In genomic region chr14:54942913-54943312, GRCh38 we compare ENCODE assay signal across 16 cellular contexts.
"Had no signal": no experiment of that assay in that cellular context is flagged by ENCODE, and none has a peak within 500 bp of the region (broad histone marks: within the 10 kb centered on the region; RNA-seq: fewer than 3 reads in every experiment).

No MANE protein-coding gene starts in this region.

- H3K9me3 Mint-ChIP-seq: activated naive CD4-positive, alpha-beta T cell treated with anti-CD3 and anti-CD28 coated beads, Interleukin-2, amount 50 U/mL, for 72 hours; activated T-cell treated with anti-CD3 and anti-CD28 coated beads, Interleukin-2, amount 50 U/mL, for 24 hours had no signal

- H3K9me3 ChIP-seq: body of pancreas, upper lobe of right lung had no signal

- ATAC-seq: activated CD4-positive, CD25-positive, alpha-beta regulatory T cell treated with anti-CD3 and anti-CD28 coated beads, Interleukin-2, amount 50 U/mL, for 24 hours; activated CD8-positive, alpha-beta memory T cell treated with anti-CD3 and anti-CD28 coated beads, Interleukin-2, amount 10 ng/mL, durations not matched to agents 7 days and 5 days; activated naive CD4-positive, alpha-beta T cell treated with anti-CD3 and anti-CD28 coated beads, Interleukin-2, amount 50 U/mL, for 72 hours; body of pancreas; left colon; upper lobe of right lung had no signal

- H3K4me3 ChIP-seq: body of pancreas, upper lobe of right lung had no signal

- H3K27ac ChIP-seq: body of pancreas, upper lobe of right lung had no signal

- H3K4me1 ChIP-seq: body of pancreas, upper lobe of right lung had no signal

- H3K4me3 Mint-ChIP-seq: activated CD8-positive, alpha-beta memory T cell treated with anti-CD3 and anti-CD28 coated beads, Interleukin-2, amount 10 ng/mL, durations not matched to agents 7 days and 5 days; activated T-cell treated with anti-CD3 and anti-CD28 coated beads, Interleukin-2, amount 50 U/mL, for 24 hours; nephron progenitor cell had no signal

- H3K27ac Mint-ChIP-seq: activated CD8-positive, alpha-beta memory T cell treated with anti-CD3 and anti-CD28 coated beads, Interleukin-2, amount 10 ng/mL, durations not matched to agents 7 days and 5 days; activated T-cell treated with anti-CD3 and anti-CD28 coated beads, Interleukin-2, amount 50 U/mL, for 24 hours; nephron progenitor cell had no signal

- H3K27me3 Mint-ChIP-seq: activated CD8-positive, alpha-beta memory T cell treated with anti-CD3 and anti-CD28 coated beads, Interleukin-2, amount 10 ng/mL, durations not matched to agents 7 days and 5 days; activated T-cell treated with anti-CD3 and anti-CD28 coated beads, Interleukin-2, amount 50 U/mL, for 24 hours had no signal

- DNase-seq: activated CD8-positive, alpha-beta memory T cell treated with anti-CD3 and anti-CD28 coated beads, Interleukin-2, amount 10 ng/mL, durations not matched to agents 7 days and 5 days; activated effector memory CD4-positive, alpha-beta T cell treated with Interleukin-2 at 50 U/mL for 16 hours; activated T-cell treated with anti-CD3 and anti-CD28 coated beads, Interleukin-2, amount 50 U/mL, for 24 hours; amniotic stem cell; body of pancreas; central memory CD4-positive, alpha-beta T cell; dermis blood vessel endothelial cell; glutamatergic neuron; left colon; mammary epithelial cell; nephron progenitor cell; stimulated activated CD4-positive, alpha-beta T cell treated with anti-CD3 and anti-CD28 coated beads, Interleukin-2, amount 100 ng/mL, for 48 hours; stimulated activated naive CD4-positive, alpha-beta T cell treated with Interleukin-2 at 50 U/mL for 16 hours; upper lobe of right lung had no signal

- H3K36me3 ChIP-seq: upper lobe of right lung had no signal
